Comparison of ENCODE assay signal across 7 cellular contexts in the genomic region with DNA sequence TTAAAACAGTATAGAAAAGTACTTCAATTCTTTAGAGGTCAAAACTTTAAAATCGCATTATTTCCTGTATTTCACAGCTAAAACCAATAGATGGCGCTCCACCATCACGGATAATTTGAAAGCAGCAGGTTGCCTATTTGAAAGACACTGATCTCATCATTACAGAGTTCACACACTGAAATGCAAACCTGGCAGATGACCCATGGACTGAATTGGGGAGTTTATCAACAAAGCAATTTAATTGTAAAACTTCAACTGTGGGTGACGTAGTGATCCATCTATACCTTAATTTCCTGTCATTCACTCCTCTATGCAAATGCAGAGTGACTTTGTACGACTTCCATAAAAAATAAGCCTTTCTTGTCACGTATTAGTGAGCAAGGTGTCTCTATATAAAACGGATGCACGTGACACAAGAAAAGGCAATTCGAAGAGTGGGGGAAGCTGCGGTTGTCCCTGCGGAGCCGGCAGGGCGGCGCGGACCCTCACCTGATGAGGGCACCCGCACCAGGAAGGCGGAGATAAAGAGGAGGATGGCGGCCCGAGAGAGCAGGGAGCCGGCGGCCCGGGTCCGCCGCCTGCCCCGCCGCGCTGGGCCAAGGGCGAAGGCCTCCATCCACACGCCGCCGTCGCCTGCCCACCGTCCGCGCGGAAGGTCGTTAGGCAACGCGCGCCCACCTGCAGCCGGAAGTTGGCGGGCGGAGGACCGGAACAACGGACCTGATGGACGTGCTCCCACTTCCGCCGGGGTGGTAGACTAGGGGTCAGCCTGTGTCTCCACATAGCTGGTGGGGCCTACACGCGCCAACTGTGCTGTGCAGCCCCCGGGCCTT. TPM values are rescaled to one million over a fixed set of nuclear protein-coding genes. Genes with fewer than 3 reads are reported as not detected.
DNase-seq lines count a peak whose midpoint lies in the region; TF ChIP-seq lines count a peak whose summit lies in the region.

A gene with protein sequence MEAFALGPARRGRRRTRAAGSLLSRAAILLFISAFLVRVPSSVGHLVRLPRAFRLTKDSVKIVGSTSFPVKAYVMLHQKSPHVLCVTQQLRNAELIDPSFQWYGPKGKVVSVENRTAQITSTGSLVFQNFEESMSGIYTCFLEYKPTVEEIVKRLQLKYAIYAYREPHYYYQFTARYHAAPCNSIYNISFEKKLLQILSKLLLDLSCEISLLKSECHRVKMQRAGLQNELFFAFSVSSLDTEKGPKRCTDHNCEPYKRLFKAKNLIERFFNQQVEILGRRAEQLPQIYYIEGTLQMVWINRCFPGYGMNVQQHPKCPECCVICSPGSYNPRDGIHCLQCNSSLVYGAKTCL (minus strand): TSS at position 668 of the 833 bp plus-strand sequence. CDS start 52 bp downstream, at position 616.

- no peaks in the 10 kb centered on the region for H3K4me1 Mint-ChIP-seq in HFFc6 (ENCODE audit: low read depth)

- H3K27me3 ChIP-seq in breast epithelium: no peaks in the 10 kb centered on the region

- no peak for TF ChIP-seq POLR2A in breast epithelium (IDR thresholded peaks at IDR 0.05)

- intact Hi-C loops in breast epithelium (cut with DNase I; ENCODE audit: low total_unique reads): no loop called here

- peak within 1 kb of the TSS; percentile 15 to 38 for H3K27ac ChIP-seq in breast epithelium

- peak; percentile 56; the same call in 1 of the 2 replicates for TF ChIP-seq CTCF in GM12874 (IDR thresholded peaks at IDR 0.05; ENCODE audit: insufficient read depth, low read depth, low read length)
- TF ChIP-seq CTCF in HFFc6 (IDR thresholded peaks at IDR 0.05): peak; percentile 83
- TF ChIP-seq CTCF in breast epithelium (IDR thresholded peaks at IDR 0.05): peak in 2 of 3 donors; percentile 64 to 69

- peak within 1 kb of the TSS; percentile 14 to 69 (median 53) for H3K4me3 ChIP-seq in breast epithelium

- H3K9me3 Mint-ChIP-seq in HFFc6: no peaks in the 10 kb centered on the region

- H3K27me3 Mint-ChIP-seq in HFFc6 (ENCODE audit: insufficient read depth): no peaks in the 10 kb centered on the region

- no peaks in the 10 kb centered on the region for H3K36me3 ChIP-seq in breast epithelium

- DNase-seq in HFFc6 (peak; percentile 15), NAMALWA (ENCODE audit: low spot score) (peak; percentile 87), T-helper 22 cell (ENCODE audit: low read depth) (peak; percentile 9), breast epithelium (ENCODE audit: low spot score in 2 of 2) (no peak), kidney glomerular epithelial cell (lab: John Stamatoyannopoulos, UW) (peak; percentile 57)
- DNase-seq in stimulated activated CD4-positive, alpha-beta T cell treated with anti-CD3 and anti-CD28 coated beads, Interleukin-2, amount 100 ng/mL, for 24 hours: peak; percentile 62 to 70

- H3K36me3 Mint-ChIP-seq in HFFc6 (ENCODE audit: low read depth): no peaks in the 10 kb centered on the region

- no peak within 1 kb of the TSS for H3K27ac Mint-ChIP-seq in HFFc6

- H3K4me3 Mint-ChIP-seq in HFFc6: peak within 1 kb of the TSS; percentile 43

- H3K4me1 ChIP-seq in breast epithelium: no peaks in the 10 kb centered on the region

- no peaks in the 10 kb centered on the region for H3K9me3 ChIP-seq in breast epithelium

RNA-seq across cellular contexts. Expression of the gene that starts here (rescaled TPM):
- total RNA-seq in HFFc6 (2021; fragmentation: NEBNext Ultra II Directional; extraction: Animal tissue kit (Norgen Biotek cat#: 25700)): not detected
- total RNA-seq in breast epithelium: not detected

Comparison
In these comparisons a context has a peak if more than half of its experiments do, and no peak if none do; other contexts are left out.
1. Peak in DNase-seq in HFFc6; RNA of the gene not detected or under 1 TPM.
2. DNase-seq: peak in NAMALWA (single experiment), T-helper 22 cell (single experiment), kidney glomerular epithelial cell (single experiment) and stimulated activated CD4-positive, alpha-beta T cell treated with anti-CD3 and anti-CD28 coated beads, Interleukin-2, amount 100 ng/mL, for 24 hours (2 of 2); none in breast epithelium (0 of 2).
3. Peak in every context shown above with its lines, with median percentiles within 50 percentile points of each other: CTCF ChIP-seq.